In the genomic region with DNA sequence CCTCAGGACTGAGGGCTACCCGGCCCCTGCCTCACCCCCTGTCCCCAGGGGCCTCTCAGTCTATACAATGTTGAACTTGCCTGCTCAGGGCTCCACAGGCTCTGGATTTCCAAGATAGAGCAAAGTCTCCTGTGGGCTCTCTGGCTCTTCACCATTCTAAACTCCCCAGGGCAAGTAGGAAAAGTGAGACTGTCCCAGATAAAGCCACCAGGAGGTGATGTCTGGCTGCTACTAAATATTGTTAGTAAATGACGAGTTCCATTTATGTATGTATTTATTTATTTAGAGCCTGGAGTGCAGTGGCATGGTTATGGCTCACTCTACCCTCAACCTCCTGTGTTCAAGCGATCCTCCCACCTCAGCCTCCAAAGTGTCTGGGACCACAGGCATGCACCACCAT, we compare ENCODE assay signal across 1 cellular context.
TF ChIP-seq lines count a peak whose summit lies in the region.

No MANE protein-coding gene starts in this region.

TF ChIP-seq in GM23338, 12 proteins besides CTCF, POLR2A, EP300 and RAD21:
- TF ChIP-seq, protein P1, sequence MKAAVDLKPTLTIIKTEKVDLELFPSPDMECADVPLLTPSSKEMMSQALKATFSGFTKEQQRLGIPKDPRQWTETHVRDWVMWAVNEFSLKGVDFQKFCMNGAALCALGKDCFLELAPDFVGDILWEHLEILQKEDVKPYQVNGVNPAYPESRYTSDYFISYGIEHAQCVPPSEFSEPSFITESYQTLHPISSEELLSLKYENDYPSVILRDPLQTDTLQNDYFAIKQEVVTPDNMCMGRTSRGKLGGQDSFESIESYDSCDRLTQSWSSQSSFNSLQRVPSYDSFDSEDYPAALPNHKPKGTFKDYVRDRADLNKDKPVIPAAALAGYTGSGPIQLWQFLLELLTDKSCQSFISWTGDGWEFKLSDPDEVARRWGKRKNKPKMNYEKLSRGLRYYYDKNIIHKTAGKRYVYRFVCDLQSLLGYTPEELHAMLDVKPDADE (IDR thresholded peaks at IDR 0.05): no peak
- TF ChIP-seq REST (IDR thresholded peaks at IDR 0.05; ENCODE audit: unreplicated experiment): no peak
- no peak for TF ChIP-seq ZNF114 (CRISPR knock-in tag; IDR thresholded peaks at IDR 0.05)
- TF ChIP-seq ZNF331 (CRISPR knock-in tag; IDR thresholded peaks at IDR 0.05; ENCODE audit: low read depth): no peak
- no peak for TF ChIP-seq EZH2phosphoT487 (IDR thresholded peaks at IDR 0.05; ENCODE audit: unreplicated experiment)
- no peak for TF ChIP-seq NANOG (IDR thresholded peaks at IDR 0.05; ENCODE audit: borderline replicate concordance)
- no peak for TF ChIP-seq EZH2 (IDR thresholded peaks at IDR 0.05; ENCODE audit: low read depth, unreplicated experiment)
- TF ChIP-seq POLR2AphosphoS5 (IDR thresholded peaks at IDR 0.05; ENCODE audit: low read depth): no peak
- TF ChIP-seq JUNB (IDR thresholded peaks at IDR 0.05; ENCODE audit: unreplicated experiment): no peak
- TF ChIP-seq, protein P2, sequence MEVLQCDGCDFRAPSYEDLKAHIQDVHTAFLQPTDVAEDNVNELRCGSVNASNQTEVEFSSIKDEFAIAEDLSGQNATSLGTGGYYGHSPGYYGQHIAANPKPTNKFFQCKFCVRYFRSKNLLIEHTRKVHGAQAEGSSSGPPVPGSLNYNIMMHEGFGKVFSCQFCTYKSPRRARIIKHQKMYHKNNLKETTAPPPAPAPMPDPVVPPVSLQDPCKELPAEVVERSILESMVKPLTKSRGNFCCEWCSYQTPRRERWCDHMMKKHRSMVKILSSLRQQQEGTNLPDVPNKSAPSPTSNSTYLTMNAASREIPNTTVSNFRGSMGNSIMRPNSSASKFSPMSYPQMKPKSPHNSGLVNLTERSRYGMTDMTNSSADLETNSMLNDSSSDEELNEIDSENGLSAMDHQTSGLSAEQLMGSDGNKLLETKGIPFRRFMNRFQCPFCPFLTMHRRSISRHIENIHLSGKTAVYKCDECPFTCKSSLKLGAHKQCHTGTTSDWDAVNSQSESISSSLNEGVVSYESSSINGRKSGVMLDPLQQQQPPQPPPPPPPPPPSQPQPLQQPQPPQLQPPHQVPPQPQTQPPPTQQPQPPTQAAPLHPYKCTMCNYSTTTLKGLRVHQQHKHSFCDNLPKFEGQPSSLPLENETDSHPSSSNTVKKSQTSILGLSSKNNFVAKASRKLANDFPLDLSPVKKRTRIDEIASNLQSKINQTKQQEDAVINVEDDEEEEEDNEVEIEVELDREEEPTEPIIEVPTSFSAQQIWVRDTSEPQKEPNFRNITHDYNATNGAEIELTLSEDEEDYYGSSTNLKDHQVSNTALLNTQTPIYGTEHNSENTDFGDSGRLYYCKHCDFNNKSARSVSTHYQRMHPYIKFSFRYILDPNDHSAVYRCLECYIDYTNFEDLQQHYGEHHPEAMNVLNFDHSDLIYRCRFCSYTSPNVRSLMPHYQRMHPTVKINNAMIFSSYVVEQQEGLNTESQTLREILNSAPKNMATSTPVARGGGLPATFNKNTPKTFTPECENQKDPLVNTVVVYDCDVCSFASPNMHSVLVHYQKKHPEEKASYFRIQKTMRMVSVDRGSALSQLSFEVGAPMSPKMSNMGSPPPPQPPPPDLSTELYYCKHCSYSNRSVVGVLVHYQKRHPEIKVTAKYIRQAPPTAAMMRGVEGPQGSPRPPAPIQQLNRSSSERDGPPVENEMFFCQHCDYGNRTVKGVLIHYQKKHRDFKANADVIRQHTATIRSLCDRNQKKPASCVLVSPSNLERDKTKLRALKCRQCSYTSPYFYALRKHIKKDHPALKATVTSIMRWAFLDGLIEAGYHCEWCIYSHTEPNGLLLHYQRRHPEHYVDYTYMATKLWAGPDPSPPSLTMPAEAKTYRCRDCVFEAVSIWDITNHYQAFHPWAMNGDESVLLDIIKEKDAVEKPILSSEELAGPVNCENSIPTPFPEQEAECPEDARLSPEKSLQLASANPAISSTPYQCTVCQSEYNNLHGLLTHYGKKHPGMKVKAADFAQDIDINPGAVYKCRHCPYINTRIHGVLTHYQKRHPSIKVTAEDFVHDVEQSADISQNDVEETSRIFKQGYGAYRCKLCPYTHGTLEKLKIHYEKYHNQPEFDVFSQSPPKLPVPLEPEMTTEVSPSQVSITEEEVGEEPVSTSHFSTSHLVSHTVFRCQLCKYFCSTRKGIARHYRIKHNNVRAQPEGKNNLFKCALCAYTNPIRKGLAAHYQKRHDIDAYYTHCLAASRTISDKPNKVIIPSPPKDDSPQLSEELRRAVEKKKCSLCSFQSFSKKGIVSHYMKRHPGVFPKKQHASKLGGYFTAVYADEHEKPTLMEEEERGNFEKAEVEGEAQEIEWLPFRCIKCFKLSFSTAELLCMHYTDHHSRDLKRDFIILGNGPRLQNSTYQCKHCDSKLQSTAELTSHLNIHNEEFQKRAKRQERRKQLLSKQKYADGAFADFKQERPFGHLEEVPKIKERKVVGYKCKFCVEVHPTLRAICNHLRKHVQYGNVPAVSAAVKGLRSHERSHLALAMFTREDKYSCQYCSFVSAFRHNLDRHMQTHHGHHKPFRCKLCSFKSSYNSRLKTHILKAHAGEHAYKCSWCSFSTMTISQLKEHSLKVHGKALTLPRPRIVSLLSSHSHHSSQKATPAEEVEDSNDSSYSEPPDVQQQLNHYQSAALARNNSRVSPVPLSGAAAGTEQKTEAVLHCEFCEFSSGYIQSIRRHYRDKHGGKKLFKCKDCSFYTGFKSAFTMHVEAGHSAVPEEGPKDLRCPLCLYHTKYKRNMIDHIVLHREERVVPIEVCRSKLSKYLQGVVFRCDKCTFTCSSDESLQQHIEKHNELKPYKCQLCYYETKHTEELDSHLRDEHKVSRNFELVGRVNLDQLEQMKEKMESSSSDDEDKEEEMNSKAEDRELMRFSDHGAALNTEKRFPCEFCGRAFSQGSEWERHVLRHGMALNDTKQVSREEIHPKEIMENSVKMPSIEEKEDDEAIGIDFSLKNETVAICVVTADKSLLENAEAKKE (CRISPR knock-in tag; IDR thresholded peaks at IDR 0.05): no peak
- TF ChIP-seq STAT1 (IDR thresholded peaks at IDR 0.05; ENCODE audit: unreplicated experiment): no peak
- TF ChIP-seq CREB1 (CRISPR knock-in tag; IDR thresholded peaks at IDR 0.05; ENCODE audit: low read depth): no peak
